9 cellular contexts compared by ENCODE assay signal in genomic region chr2:10812362-10813084, GRCh38. TPM values are rescaled to one million over a fixed set of nuclear protein-coding genes. Genes with fewer than 3 reads are reported as not detected.
DNase-seq lines count a peak whose midpoint lies in the region; ATAC-seq, FAIRE-seq and TF ChIP-seq lines count a peak whose summit lies in the region.
"Had no signal": no experiment of that assay in that cellular context is flagged by ENCODE, and none has a peak within 500 bp of the region (broad histone marks: within the 10 kb centered on the region; RNA-seq: fewer than 3 reads in every experiment).

PDIA6 (minus strand) TSS chr2:10812785; CDS start chr2:10812696, 89 bp downstream.

- no peak for FAIRE-seq in kidney (lab: Jason Lieb, UNC)
- FAIRE-seq: colon had no signal

- DNase-seq in AML-193 (lab: John Stamatoyannopoulos, UW) = peak; percentile 86 to 89
- peak; percentile 95 for DNase-seq in NCI-H460 (ENCODE audit: extremely low read depth, low read depth)
- DNase-seq in activated CD4-positive, CD25-positive, alpha-beta regulatory T cell treated with anti-CD3 and anti-CD28 coated beads, Interleukin-2, amount 50 U/mL, for 72 hours = peak; percentile 97
- DNase-seq in cerebellar cortex (ENCODE audit: low spot score) = peak; percentile 94
- DNase-seq in kidney = peak; percentile 99
- DNase-seq in stimulated activated CD4-positive, alpha-beta T cell treated with anti-CD3 and anti-CD28 coated beads, Interleukin-15, amount 100 ng/mL, for 1 hour (ENCODE audit: low read depth in 1 of 2, low spot score in 1 of 2) = peak; percentile 86 to 88

- H3K4me3 ChIP-seq in kidney (ENCODE audit: low read length in 2 of 2) = peak within 1 kb of the TSS; percentile 63 to 76

- no peaks in the 10 kb centered on the region for H3K36me3 ChIP-seq in kidney (ENCODE audit: control insufficient read depth in 1 of 2, insufficient read depth in 2 of 2, low read length in 2 of 2)

- H3K9me3 ChIP-seq in kidney (ENCODE audit: control insufficient read depth in 1 of 2, low read length in 2 of 2) = no peaks in the 10 kb centered on the region

- peaks cover 3 to 9% of the 10 kb centered on the region in 2 donors for H3K4me1 ChIP-seq in kidney (ENCODE audit: control insufficient read depth in 1 of 2, insufficient read depth in 1 of 2, low read depth in 1 of 2, low read length in 2 of 2)

- peak; percentile 79 for TF ChIP-seq POLR2A in GM19193 (IDR thresholded peaks at IDR 0.05; ENCODE audit: extremely low read depth, insufficient read depth, insufficient read length)

- H3K9ac ChIP-seq in kidney (ENCODE audit: low read length in 2 of 2) = peak within 1 kb of the TSS; percentile 73 to 88

- peak; percentile 25 for TF ChIP-seq CTCF in kidney (IDR thresholded peaks at IDR 0.05; ENCODE audit: borderline replicate concordance, extremely low read depth, insufficient read depth)

- ATAC-seq in HG03432 (IDR thresholded peaks at IDR 0.05; ENCODE audit: unreplicated experiment) = peak; percentile 91

- peak within 1 kb of the TSS; percentile 80 to 89 for H3K27ac ChIP-seq in kidney (ENCODE audit: low read depth in 2 of 2, low read length in 2 of 2)

- intact Hi-C loops in kidney (cut with DNase I) = no loop called here

RNA-seq across cellular contexts. Expression of gene PDIA6, which starts in this region (rescaled TPM):
- total RNA-seq in NCI-H460 (2014; rRNA removed; shearing (Covaris generic)) = 506 and 548 TPM in 2 replicates
- 485 and 540 TPM in 2 replicates for polyA plus RNA-seq in NCI-H460 (2014; cell fraction: nucleus; rRNA removed)
- 225 TPM for total RNA-seq in kidney
- 190 TPM for polyA plus RNA-seq in kidney (ENCODE audit: insufficient read depth, low read depth, low replicate concordance)

Comparison
In these comparisons a context has a peak if more than half of its experiments do, and no peak if none do; other contexts are left out.
1. Peak in every context shown above with its lines: DNase-seq, ATAC-seq, H3K4me3 ChIP-seq and H3K27ac ChIP-seq.